10 cellular contexts compared by ENCODE assay signal in genomic region chr7:1059200-1060091, GRCh38. TPM values are rescaled to one million over a fixed set of nuclear protein-coding genes. Genes with fewer than 3 reads are reported as not detected.
A peak's percentile ranks its signal among the peaks of the same experiment; 100 is the strongest.
DNase-seq lines count a peak whose midpoint lies in the region; ATAC-seq and TF ChIP-seq lines count a peak whose summit lies in the region.
"Had no signal": no experiment of that assay in that cellular context is flagged by ENCODE, and none has a peak within 500 bp of the region (broad histone marks: within the 10 kb centered on the region; RNA-seq: fewer than 3 reads in every experiment).

No MANE protein-coding gene starts in this region.

- peak; percentile 89 for DNase-seq in ELF-1 (ENCODE audit: low read depth, low spot score)
- peak; percentile 95 for DNase-seq in NCI-H1048 (lab: John Stamatoyannopoulos, UW)
- DNase-seq in endothelial cell (ENCODE audit: low spot score), result peak; percentile 62
- no peak for DNase-seq in NCI-H1694 (lab: John Stamatoyannopoulos, UW)
- no peak for DNase-seq in NCI-H748 (lab: John Stamatoyannopoulos, UW; ENCODE audit: unreplicated experiment)
- no peak for DNase-seq in NCI-H1105 treated with DMSO at 0.1 percent for 48 hours (lab: John Stamatoyannopoulos, UW)
- DNase-seq: kidney glomerular epithelial cell had no signal

- H3K36me3 Mint-ChIP-seq in endothelial cell (ENCODE audit: low read depth, unreplicated experiment), result peaks cover 22% of the 10 kb centered on the region
- peaks cover 8% of the 10 kb centered on the region for H3K36me3 Mint-ChIP-seq in nephron (ENCODE audit: low read depth)

- H3K9me3 Mint-ChIP-seq in endothelial cell (ENCODE audit: unreplicated experiment) (no peaks in the 10 kb centered on the region), nephron (no peaks in the 10 kb centered on the region)
- H3K9me3 Mint-ChIP-seq: stimulated activated naive CD8-positive, alpha-beta T cell treated with anti-CD3 and anti-CD28 coated beads, Interleukin-15, Interleukin-2, amounts not matched to agents 100 ng/mL and 50 ng/mL, for 24 hours had no signal

- ATAC-seq in GM21619 (IDR thresholded peaks at IDR 0.05; ENCODE audit: unreplicated experiment), result no peak

- peaks cover 15% of the 10 kb centered on the region for H3K27me3 Mint-ChIP-seq in endothelial cell (ENCODE audit: unreplicated experiment)
- H3K27me3 Mint-ChIP-seq in nephron (ENCODE audit: low read depth), result peaks cover 20% of the 10 kb centered on the region
- H3K27me3 Mint-ChIP-seq: stimulated activated naive CD8-positive, alpha-beta T cell treated with anti-CD3 and anti-CD28 coated beads, Interleukin-15, Interleukin-2, amounts not matched to agents 100 ng/mL and 50 ng/mL, for 24 hours had no signal

- H3K4me1 Mint-ChIP-seq in endothelial cell (ENCODE audit: unreplicated experiment) (peaks cover 13% of the 10 kb centered on the region), nephron (peaks cover 16% of the 10 kb centered on the region)

- no peak overlapping the region for H3K27ac Mint-ChIP-seq in endothelial cell (ENCODE audit: unreplicated experiment)
- H3K27ac Mint-ChIP-seq in nephron, result peak overlapping the region in 2 of 3 experiments; percentile 4 to 26
- H3K27ac Mint-ChIP-seq: stimulated activated naive CD8-positive, alpha-beta T cell treated with anti-CD3 and anti-CD28 coated beads, Interleukin-15, Interleukin-2, amounts not matched to agents 100 ng/mL and 50 ng/mL, for 24 hours had no signal

- TF ChIP-seq CTCF in endothelial cell (IDR thresholded peaks at IDR 0.05; ENCODE audit: unreplicated experiment), result no peak
- no peak for TF ChIP-seq CTCF in nephron (IDR thresholded peaks at IDR 0.05; ENCODE audit: unreplicated experiment in 3 of 3)

- H3K4me3 Mint-ChIP-seq in endothelial cell (ENCODE audit: unreplicated experiment) (peak overlapping the region; percentile 73), nephron (peak overlapping the region in 2 of 3 experiments; percentile 60 to 63)
- H3K4me3 Mint-ChIP-seq: stimulated activated naive CD8-positive, alpha-beta T cell treated with anti-CD3 and anti-CD28 coated beads, Interleukin-15, Interleukin-2, amounts not matched to agents 100 ng/mL and 50 ng/mL, for 24 hours had no signal

RNA-seq across cellular contexts. Expression of gene GPR146, which starts 15.1 kb away (rescaled TPM):
- total RNA-seq in endothelial cell (ENCODE audit: unreplicated experiment), result 8.1 TPM

RNA-seq across cellular contexts. Expression of gene GPER1, which starts 28.5 kb away (rescaled TPM):
- 0.72 TPM for total RNA-seq in endothelial cell (ENCODE audit: unreplicated experiment)

Comparison
In these comparisons a context has a peak if more than half of its experiments do, and no peak if none do; other contexts are left out.
1. DNase-seq: peak in ELF-1 (single experiment), NCI-H1048 (single experiment) and endothelial cell (single experiment); none in NCI-H1694 (single experiment), NCI-H748 (single experiment) and NCI-H1105 treated with DMSO at 0.1 percent for 48 hours (single experiment).